In genomic region chr9:89781838-89782237, GRCh38 we compare ENCODE assay signal across 7 cellular contexts.
DNase-seq lines count a peak whose midpoint lies in the region; ATAC-seq and TF ChIP-seq lines count a peak whose summit lies in the region.

No MANE protein-coding gene starts in this region.

- no peak overlapping the region for H3K4me2 ChIP-seq in OCI-LY7 (ENCODE audit: low read length)

- POLR2A ChIA-PET in OCI-LY7 (lab: Charles Lee), result interaction anchor here (1.2 to 1.8 kb wide), 2 partner anchors 29 to 34 kb away, joined by 4 read pairs; no protein-coding TSS in a partner anchor

- no peaks in the 10 kb centered on the region for H3K9me2 ChIP-seq in OCI-LY7 (ENCODE audit: insufficient read depth, low read length)

- CTCF ChIA-PET in OCI-LY7 (lab: Charles Lee; ENCODE audit: unreplicated experiment), result no interaction called here

- H3K9me3 ChIP-seq in OCI-LY7 (ENCODE audit: low read length), result no peaks in the 10 kb centered on the region

- intact Hi-C loops in OCI-LY7 (cut with micrococcal nuclease; ENCODE audit: unreplicated experiment) (no loop called here), posterior cingulate gyrus (cut with DNase I) (no loop called here)

- DNase-seq in OCI-LY7 (ENCODE audit: low spot score) (peak; percentile 52), nephron progenitor cell (no peak), LoVo (ENCODE audit: low spot score) (no peak), posterior cingulate gyrus (no peak)

- no peaks in the 10 kb centered on the region for H4K20me1 ChIP-seq in OCI-LY7 (ENCODE audit: insufficient read depth, low read length)

- no peak overlapping the region for H3K4me3 ChIP-seq in OCI-LY7 (ENCODE audit: low read depth, low read length, poor library complexity, severe bottlenecking)

- peaks cover 46% of the 10 kb centered on the region for H3K4me1 Mint-ChIP-seq in nephron progenitor cell

- H3K27ac Mint-ChIP-seq in nephron progenitor cell, result peak overlapping the region; percentile 29

- no peaks in the 10 kb centered on the region for H3K36me3 ChIP-seq in OCI-LY7 (ENCODE audit: insufficient read depth, low read length)

- H3K79me2 ChIP-seq in OCI-LY7 (ENCODE audit: insufficient read depth, low read depth, low read length), result no peaks in the 10 kb centered on the region

- no peaks in the 10 kb centered on the region for H3K36me3 Mint-ChIP-seq in nephron progenitor cell (ENCODE audit: low read depth)

- BruUV-seq in OCI-LY7 (replicated peaks; lab: Mats Ljungman, UMichigan), result no TSS peak

- no peak overlapping the region for H2AFZ ChIP-seq in OCI-LY7 (ENCODE audit: low read length)

- no peak overlapping the region for H3K27ac ChIP-seq in OCI-LY7 (ENCODE audit: low read depth, low read length, poor library complexity, severe bottlenecking)

- peak; percentile 86 for ATAC-seq in GM18858 (IDR thresholded peaks at IDR 0.05; ENCODE audit: unreplicated experiment)
- ATAC-seq in HG02623 (IDR thresholded peaks at IDR 0.05; ENCODE audit: unreplicated experiment), result peak; percentile 61
- ATAC-seq in HG02870 (IDR thresholded peaks at IDR 0.05; ENCODE audit: unreplicated experiment), result no peak

- H3K4me1 ChIP-seq in OCI-LY7 (ENCODE audit: insufficient read depth, low read length, poor library complexity, severe bottlenecking), result peaks cover 11% of the 10 kb centered on the region

- no peak overlapping the region for H3K4me3 Mint-ChIP-seq in nephron progenitor cell

- H3K9me3 Mint-ChIP-seq in nephron progenitor cell, result peaks cover under 1% of the 10 kb centered on the region

- peaks cover 25% of the 10 kb centered on the region for H3K27me3 Mint-ChIP-seq in nephron progenitor cell (ENCODE audit: low read depth, poor library complexity)

- no peak for TF ChIP-seq CTCF in OCI-LY7 (conservative IDR thresholded peaks at IDR 0.05; ENCODE audit: low read length)
- TF ChIP-seq CTCF in nephron progenitor cell (IDR thresholded peaks at IDR 0.05), result no peak
